ENCODE assay signal across 18 cellular contexts in the genomic region with DNA sequence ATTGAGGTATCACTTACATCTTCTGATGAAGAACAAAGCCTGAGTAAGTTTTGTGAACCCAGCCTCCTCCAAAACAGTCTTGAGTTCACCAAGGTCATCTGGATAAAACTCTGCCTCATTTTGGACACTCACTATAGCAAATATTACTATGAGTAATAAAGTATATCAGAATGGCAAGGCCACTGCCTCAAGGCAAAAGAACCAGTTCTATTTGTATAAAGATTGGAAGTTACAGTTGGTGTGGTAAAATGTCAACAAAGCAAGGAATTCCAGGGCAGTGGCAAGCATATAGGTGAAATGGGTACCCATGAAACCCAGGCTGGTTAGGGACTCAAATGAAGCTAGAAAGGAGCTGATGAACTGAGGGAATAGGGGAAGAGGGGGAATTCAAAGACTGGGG. TPM values are rescaled to one million over a fixed set of nuclear protein-coding genes. Genes with fewer than 3 reads are reported as not detected.
DNase-seq lines count a peak whose midpoint lies in the region; ATAC-seq and TF ChIP-seq lines count a peak whose summit lies in the region.
"Had no signal": no experiment of that assay in that cellular context is flagged by ENCODE, and none has a peak within 500 bp of the region (broad histone marks: within the 10 kb centered on the region; RNA-seq: fewer than 3 reads in every experiment).

No MANE protein-coding gene starts in this region.

- intact Hi-C loops in CD8-positive, alpha-beta T cell (cut with DNase I, micrococcal nuclease), result loop anchor here in 1 of 2 experiments (5.0 kb wide), 1 partner anchor 94 kb away; no protein-coding TSS in a partner anchor
- intact Hi-C loops in Panc1 (cut with micrococcal nuclease; ENCODE audit: unreplicated experiment), result no loop called here
- intact Hi-C loops in stomach (cut with DNase I; ENCODE audit: low total_unique reads), result no loop called here

- peak overlapping the region in 1 of 2 donors; percentile 12 for H3K4me3 Mint-ChIP-seq in activated T-cell treated with anti-CD3 and anti-CD28 coated beads, Interleukin-2, amount 50 U/mL, for 72 hours
- no peak overlapping the region for H3K4me3 Mint-ChIP-seq in CD8-positive, alpha-beta T cell

- no peak for TF ChIP-seq EP300 in stomach (IDR thresholded peaks at IDR 0.05)

- H3K36me3 ChIP-seq in CD8-positive, alpha-beta T cell (ENCODE audit: insufficient read depth, low read length), result no peaks in the 10 kb centered on the region
- H3K36me3 ChIP-seq in Panc1 (ENCODE audit: control insufficient read depth, insufficient read depth, low read length) (no peaks in the 10 kb centered on the region), stomach (no peaks in the 10 kb centered on the region)
- H3K36me3 ChIP-seq: Peyer's patch had no signal

- peak overlapping the region; percentile 61 for H3K27ac Mint-ChIP-seq in activated T-cell treated with anti-CD3 and anti-CD28 coated beads, Interleukin-2, amount 50 U/mL, for 72 hours
- H3K27ac Mint-ChIP-seq in CD8-positive, alpha-beta T cell, result peak overlapping the region; percentile 49

- H3K27me3 ChIP-seq in CD8-positive, alpha-beta T cell (ENCODE audit: insufficient read depth, low read length), result no peaks in the 10 kb centered on the region
- no peaks in the 10 kb centered on the region for H3K27me3 ChIP-seq in Panc1 (ENCODE audit: control insufficient read depth, insufficient read depth, low read length)
- no peaks in the 10 kb centered on the region for H3K27me3 ChIP-seq in stomach
- H3K27me3 ChIP-seq: Peyer's patch had no signal

- peaks cover 18% of the 10 kb centered on the region for H3K27me3 Mint-ChIP-seq in activated T-cell treated with anti-CD3 and anti-CD28 coated beads, Interleukin-2, amount 50 U/mL, for 72 hours (ENCODE audit: low read depth)
- H3K27me3 Mint-ChIP-seq in CD8-positive, alpha-beta T cell (ENCODE audit: low read depth), result no peaks in the 10 kb centered on the region

- in situ Hi-C loops in Panc1 (cut with HindIII; ENCODE audit: low pct_unique_long_range_greater_than_20kb, low sequenced_read_pairs), result no loop called here

- no peak for DNase-seq in activated T-cell treated with anti-CD3 and anti-CD28 coated beads, Interleukin-2, amount 50 U/mL, for 72 hours
- no peak for DNase-seq in activated T-cell treated with anti-CD3 and anti-CD28 coated beads, Interleukin-2, amount 50 U/mL, for 1 hour
- DNase-seq in CD8-positive, alpha-beta T cell, result no peak
- DNase-seq in Panc1 (ENCODE audit: low read depth, low spot score) (no peak), epithelial cell of prostate (ENCODE audit: low read depth, low spot score) (peak; percentile 1), NCI-H1048 (lab: John Stamatoyannopoulos, UW) (no peak), stomach (no peak), epidermal melanocyte (ENCODE audit: insufficient read length, low spot score) (no peak)
- DNase-seq: GOT3, KBM-7, NCI-H1092, NCI-H146, NCI-H2081, NCI-H510A treated with DMSO at 0.1 percent for 48 hours, NCI-H82, Peyer's patch had no signal

- no peak overlapping the region for H3K27ac ChIP-seq in CD8-positive, alpha-beta T cell (ENCODE audit: low read depth, low read length)
- H3K27ac ChIP-seq in Panc1 (ENCODE audit: low read length), result peak overlapping the region; percentile 91
- H3K27ac ChIP-seq in epithelial cell of prostate, result no peak overlapping the region
- no peak overlapping the region for H3K27ac ChIP-seq in stomach
- H3K27ac ChIP-seq: C4-2B, Peyer's patch had no signal

- H3K36me3 Mint-ChIP-seq in activated T-cell treated with anti-CD3 and anti-CD28 coated beads, Interleukin-2, amount 50 U/mL, for 72 hours (ENCODE audit: insufficient read depth in 2 of 2), result peaks cover 7 to 10% of the 10 kb centered on the region in 2 donors
- H3K36me3 Mint-ChIP-seq in CD8-positive, alpha-beta T cell, result peaks cover 8% of the 10 kb centered on the region

- POLR2A ChIA-PET in CD8-positive, alpha-beta T cell (lab: Charles Lee), result no interaction called here
- POLR2A ChIA-PET in Panc1 (lab: Charles Lee), result no interaction called here

- no peaks in the 10 kb centered on the region for H3K9me3 Mint-ChIP-seq in activated T-cell treated with anti-CD3 and anti-CD28 coated beads, Interleukin-2, amount 50 U/mL, for 72 hours
- H3K9me3 Mint-ChIP-seq in CD8-positive, alpha-beta T cell, result no peaks in the 10 kb centered on the region

- no peaks in the 10 kb centered on the region for H3K9me3 ChIP-seq in CD8-positive, alpha-beta T cell (ENCODE audit: low read length)
- H3K9me3 ChIP-seq in Panc1 (ENCODE audit: control insufficient read depth, insufficient read depth, low read depth, low read length) (no peaks in the 10 kb centered on the region), stomach (no peaks in the 10 kb centered on the region)
- H3K9me3 ChIP-seq: Peyer's patch had no signal

- no peak for ATAC-seq in activated T-cell treated with anti-CD3 and anti-CD28 coated beads, Interleukin-2, amount 50 U/mL, for 72 hours (replicated peaks in 1 of 2)
- ATAC-seq in CD8-positive, alpha-beta T cell, result no peak
- ATAC-seq in Panc1, result peak; percentile 83
- ATAC-seq: Right ventricle myocardium inferior had no signal

- H3K4me3 ChIP-seq in CD8-positive, alpha-beta T cell (ENCODE audit: low read depth, low read length), result no peak overlapping the region
- H3K4me3 ChIP-seq in Panc1 (ENCODE audit: low read depth in 2 of 2, low read length in 2 of 2) (no peak overlapping the region), stomach (no peak overlapping the region)
- H3K4me3 ChIP-seq: Peyer's patch had no signal

- CTCF ChIA-PET in CD8-positive, alpha-beta T cell (lab: Charles Lee), result no interaction called here
- CTCF ChIA-PET in Panc1 (lab: Charles Lee), result no interaction called here

- peaks cover 40% of the 10 kb centered on the region for H3K4me1 Mint-ChIP-seq in activated T-cell treated with anti-CD3 and anti-CD28 coated beads, Interleukin-2, amount 50 U/mL, for 72 hours (ENCODE audit: low read depth)
- H3K4me1 Mint-ChIP-seq in CD8-positive, alpha-beta T cell (ENCODE audit: low read depth), result peaks cover 47% of the 10 kb centered on the region

- no TSS peak for BruUV-seq in Panc1 (replicated peaks; lab: Mats Ljungman, UMichigan)

- no peak for TF ChIP-seq POLR2A in stomach (IDR thresholded peaks at IDR 0.05)

- H3K4me1 ChIP-seq in CD8-positive, alpha-beta T cell (ENCODE audit: insufficient read depth, low read length), result peaks cover 34% of the 10 kb centered on the region
- peaks cover 50% of the 10 kb centered on the region for H3K4me1 ChIP-seq in Panc1 (ENCODE audit: control insufficient read depth, insufficient read depth, low read length)
- no peaks in the 10 kb centered on the region for H3K4me1 ChIP-seq in stomach
- H3K4me1 ChIP-seq: Peyer's patch had no signal

- no peak for TF ChIP-seq CTCF in CD8-positive, alpha-beta T cell (IDR thresholded peaks at IDR 0.05)
- TF ChIP-seq CTCF in Panc1 (IDR thresholded peaks at IDR 0.05), result no peak
- TF ChIP-seq CTCF in stomach (IDR thresholded peaks at IDR 0.05), result no peak

RNA-seq across cellular contexts. Expression of a gene that starts 2.4 kb away (rescaled TPM):
- 10 to 100 TPM; 85.6 to 91.1 TPM for total RNA-seq in activated T-cell treated with anti-CD3 and anti-CD28 coated beads, Interleukin-2, amount 50 U/mL, for 72 hours
- total RNA-seq in CD8-positive, alpha-beta T cell, result 10 to 100 TPM; 32.2 to 33.2 TPM
- 35.5 TPM for total RNA-seq in Panc1 (2021; ENCODE audit: unreplicated experiment)
- polyA plus RNA-seq in Panc1 (2012; ENCODE audit: insufficient read length), result 25.6 TPM
- 10 to 100 TPM in 2 of 5 donors, 1 to 10 TPM in 3; 1.7 to 22.9 (median 8.5) TPM for total RNA-seq in stomach
- polyA plus RNA-seq in stomach, result 10 to 100 TPM in 1 of 3 donors, 1 to 10 TPM in 2; 2.6 to 10.1 (median 7.7) TPM
